Comparison of ENCODE assay signal across 2 cellular contexts in the genomic region with DNA sequence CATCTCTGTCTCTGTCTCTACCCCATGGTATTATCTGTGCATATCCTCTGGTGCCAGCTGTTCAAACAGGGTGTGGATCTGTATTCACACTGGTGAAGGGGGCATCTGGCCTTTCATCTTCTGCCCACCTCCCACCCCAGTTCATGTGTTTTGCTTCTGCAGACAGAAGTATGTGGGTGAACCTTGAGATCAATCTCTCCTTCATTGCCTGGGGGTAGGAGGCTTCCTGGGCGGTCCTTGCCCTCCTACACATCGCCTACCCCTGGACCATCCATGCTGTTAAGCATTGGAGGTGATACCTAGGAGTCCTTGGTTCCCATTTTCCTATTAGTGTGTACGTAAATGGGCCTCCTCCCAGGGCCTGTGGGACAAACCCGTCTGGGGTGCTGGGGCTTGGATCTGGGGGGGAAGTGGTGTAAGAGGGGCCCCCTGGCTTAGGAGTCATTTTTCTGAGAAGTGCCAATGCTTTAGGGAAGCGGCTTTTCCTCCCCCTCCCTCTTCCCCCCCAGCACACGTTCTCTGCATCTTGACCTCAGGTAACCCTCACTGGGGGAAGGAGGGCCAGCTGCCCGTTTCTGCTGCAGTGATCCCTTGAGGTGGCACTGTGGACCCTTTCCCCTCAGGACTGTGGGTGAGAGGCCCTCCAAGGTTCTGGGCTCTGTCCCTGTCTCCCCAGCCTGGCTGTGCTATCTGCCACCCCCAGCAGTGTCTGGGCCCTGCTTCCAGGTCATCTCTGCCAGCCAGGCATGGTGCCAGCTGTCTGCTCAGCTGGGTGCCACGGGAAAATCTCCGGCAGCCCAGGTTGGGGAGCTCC.
TF ChIP-seq lines count a peak whose summit lies in the region.

No MANE protein-coding gene starts in this region.

TF ChIP-seq in SK-N-SH, 30 proteins besides CTCF, POLR2A, EP300 and RAD21 (continued from another document):
- TF ChIP-seq YY1 (IDR thresholded peaks at IDR 0.05; ENCODE audit: low read depth) (no peak), NRF1 (IDR thresholded peaks at IDR 0.05; ENCODE audit: low read depth, low read length) (no peak)
TF ChIP-seq in SK-N-SH: peak in this region for 7.

TF ChIP-seq in SK-N-SH treated with all-trans-retinoic acid at 6 μM for 48 hours, 23 proteins besides CTCF, POLR2A, EP300 and RAD21 (continued from another document):
- TF ChIP-seq, protein P1, sequence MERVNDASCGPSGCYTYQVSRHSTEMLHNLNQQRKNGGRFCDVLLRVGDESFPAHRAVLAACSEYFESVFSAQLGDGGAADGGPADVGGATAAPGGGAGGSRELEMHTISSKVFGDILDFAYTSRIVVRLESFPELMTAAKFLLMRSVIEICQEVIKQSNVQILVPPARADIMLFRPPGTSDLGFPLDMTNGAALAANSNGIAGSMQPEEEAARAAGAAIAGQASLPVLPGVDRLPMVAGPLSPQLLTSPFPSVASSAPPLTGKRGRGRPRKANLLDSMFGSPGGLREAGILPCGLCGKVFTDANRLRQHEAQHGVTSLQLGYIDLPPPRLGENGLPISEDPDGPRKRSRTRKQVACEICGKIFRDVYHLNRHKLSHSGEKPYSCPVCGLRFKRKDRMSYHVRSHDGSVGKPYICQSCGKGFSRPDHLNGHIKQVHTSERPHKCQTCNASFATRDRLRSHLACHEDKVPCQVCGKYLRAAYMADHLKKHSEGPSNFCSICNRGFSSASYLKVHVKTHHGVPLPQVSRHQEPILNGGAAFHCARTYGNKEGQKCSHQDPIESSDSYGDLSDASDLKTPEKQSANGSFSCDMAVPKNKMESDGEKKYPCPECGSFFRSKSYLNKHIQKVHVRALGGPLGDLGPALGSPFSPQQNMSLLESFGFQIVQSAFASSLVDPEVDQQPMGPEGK (CRISPR knock-in tag; IDR thresholded peaks at IDR 0.05; ENCODE audit: borderline replicate concordance): no peak
- TF ChIP-seq PPARA (CRISPR knock-in tag; IDR thresholded peaks at IDR 0.05; ENCODE audit: borderline replicate concordance) (no peak), ISL1 (CRISPR knock-in tag; IDR thresholded peaks at IDR 0.05) (no peak), TOX (CRISPR knock-in tag; IDR thresholded peaks at IDR 0.05; ENCODE audit: borderline replicate concordance) (no peak), ZC3H10 (CRISPR knock-in tag; IDR thresholded peaks at IDR 0.05) (no peak), POU6F1 (CRISPR knock-in tag; IDR thresholded peaks at IDR 0.05; ENCODE audit: borderline replicate concordance, low read depth) (no peak), SNAI2 (CRISPR knock-in tag; IDR thresholded peaks at IDR 0.05) (no peak), RARB (CRISPR knock-in tag; IDR thresholded peaks at IDR 0.05) (no peak), CSDC2 (CRISPR knock-in tag; IDR thresholded peaks at IDR 0.05) (no peak)
